ENCODE assay signal across 8 cellular contexts in the genomic region with DNA sequence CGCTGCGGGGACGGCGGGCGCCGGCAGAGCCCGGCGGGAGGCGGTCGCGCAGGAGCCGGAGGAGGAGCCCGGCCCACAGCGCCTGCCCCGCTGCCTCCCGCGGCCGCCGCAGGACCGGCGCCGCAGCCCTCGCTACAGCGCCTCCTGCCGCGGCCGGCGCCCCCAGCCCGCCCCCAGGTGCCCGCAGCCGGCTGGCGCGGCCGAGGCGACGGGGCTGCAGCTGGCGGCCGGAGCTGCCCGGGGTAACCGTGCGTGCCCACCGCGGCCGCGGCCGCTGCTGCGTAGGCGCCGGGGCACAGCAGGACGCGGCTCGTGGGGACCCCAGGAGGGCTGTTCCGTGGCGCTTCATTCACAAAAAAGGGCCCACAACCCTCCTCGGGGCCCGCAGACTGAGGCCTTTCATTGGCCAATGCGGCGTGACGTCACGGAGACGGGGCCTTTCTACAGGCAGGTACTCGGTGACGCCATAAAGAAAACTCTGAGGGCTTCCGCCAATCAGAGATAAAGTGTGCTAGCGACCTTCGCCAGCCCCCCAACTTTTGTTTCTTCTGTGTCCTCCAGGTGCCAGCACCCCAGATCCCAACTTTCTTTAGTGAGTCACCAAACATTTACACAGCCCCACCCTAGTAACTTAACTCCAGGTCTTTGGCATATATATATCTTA. TPM values are rescaled to one million over a fixed set of nuclear protein-coding genes. Genes with fewer than 3 reads are reported as not detected.
DNase-seq lines count a peak whose midpoint lies in the region; ATAC-seq and TF ChIP-seq lines count a peak whose summit lies in the region.

A gene (minus strand): TSS at position 353 of the 664 bp plus-strand sequence. CDS start 465 bp downstream, outside the sequence.

- H3K4me1 Mint-ChIP-seq in activated T-cell treated with anti-CD3 and anti-CD28 coated beads, Interleukin-2, amount 50 U/mL, for 4 hours (ENCODE audit: low read depth) = peaks cover 4% of the 10 kb centered on the region

- TF ChIP-seq CTCF in HL-60 (IDR thresholded peaks at IDR 0.05; ENCODE audit: insufficient read depth, low read length) (no peak), OCI-LY3 (IDR thresholded peaks at IDR 0.05; ENCODE audit: low read depth, low read length) (no peak)

- H3K4me3 ChIP-seq in HL-60 (replicated peaks; ENCODE audit: insufficient read depth, low read length) (peak within 1 kb of the TSS; percentile 36), OCI-LY3 (ENCODE audit: low read length) (peak within 1 kb of the TSS; percentile 71), esophagus (ENCODE audit: low read depth in 1 of 2, low read length in 2 of 2) (peak within 1 kb of the TSS; percentile 68 to 85), mononuclear cell (ENCODE audit: low read length) (peak within 1 kb of the TSS; percentile 32)

- no peaks in the 10 kb centered on the region for H3K36me3 Mint-ChIP-seq in activated T-cell treated with anti-CD3 and anti-CD28 coated beads, Interleukin-2, amount 50 U/mL, for 4 hours (ENCODE audit: insufficient read depth)

- peak within 1 kb of the TSS; percentile 74 for H3K4me3 Mint-ChIP-seq in activated T-cell treated with anti-CD3 and anti-CD28 coated beads, Interleukin-2, amount 50 U/mL, for 4 hours

- DNase-seq in ELR (ENCODE audit: low read depth) (peak; percentile 88), HL-60 (ENCODE audit: low read depth in 1 of 2, low spot score in 1 of 2) (peak; percentile 5 to 54)
- DNase-seq in activated T-cell treated with anti-CD3 and anti-CD28 coated beads, Interleukin-2, amount 50 U/mL, for 4 hours = peak; percentile 72
- DNase-seq in stimulated activated CD8-positive, alpha-beta memory T cell treated with anti-CD3 and anti-CD28 coated beads, Interleukin-15, amount 100 ng/mL, for 4 hours (ENCODE audit: low read depth in 2 of 2) = peak; percentile 41 to 68

- no peaks in the 10 kb centered on the region for H4K20me1 ChIP-seq in OCI-LY3 (ENCODE audit: insufficient read depth, low read length)

- H3K27ac ChIP-seq in HL-60 (replicated peaks) = no peak within 1 kb of the TSS
- H3K27ac ChIP-seq in OCI-LY3 (ENCODE audit: low read length) = no peak within 1 kb of the TSS
- H3K27ac ChIP-seq in esophagus (ENCODE audit: low read depth in 2 of 2, low read length in 1 of 2) = peak within 1 kb of the TSS; percentile 70 to 84

- H3K36me3 ChIP-seq in OCI-LY3 (replicated peaks; ENCODE audit: low read depth, low read length) (no peaks in the 10 kb centered on the region), esophagus (ENCODE audit: control insufficient read depth in 2 of 2, insufficient read depth in 2 of 2, low read length in 1 of 2) (no peaks in the 10 kb centered on the region)

- H3K4me1 ChIP-seq in OCI-LY3 (ENCODE audit: low read length) (no peaks in the 10 kb centered on the region), esophagus (ENCODE audit: control insufficient read depth in 2 of 2, insufficient read depth in 2 of 2, low read length in 1 of 2) (no peaks in the 10 kb centered on the region), mononuclear cell (ENCODE audit: insufficient read depth, low read length) (peaks cover 6% of the 10 kb centered on the region)

- H3K79me2 ChIP-seq in OCI-LY3 (ENCODE audit: low read length) = no peaks in the 10 kb centered on the region

- WGBS in esophagus, 2 donors = 1% methylated on average over 50 to 66 of the region's 66 CpGs

- H3K27me3 ChIP-seq in HL-60 (ENCODE audit: insufficient read depth, poor library complexity, severe bottlenecking) = peaks cover 27% of the 10 kb centered on the region
- H3K27me3 ChIP-seq in OCI-LY3 (ENCODE audit: low read depth, low read length) = no peaks in the 10 kb centered on the region
- H3K27me3 ChIP-seq in esophagus (ENCODE audit: control insufficient read depth in 1 of 2, insufficient read depth in 2 of 2, low read length in 2 of 2) = no peaks in the 10 kb centered on the region
- H3K27me3 ChIP-seq in mononuclear cell (ENCODE audit: insufficient read depth, low read length) = peaks cover 56% of the 10 kb centered on the region

- peaks cover 59% of the 10 kb centered on the region for H3K27me3 Mint-ChIP-seq in activated T-cell treated with anti-CD3 and anti-CD28 coated beads, Interleukin-2, amount 50 U/mL, for 4 hours (ENCODE audit: low read depth)

- no peak within 1 kb of the TSS for H3K9ac ChIP-seq in OCI-LY3 (ENCODE audit: low read length)

- H3K9me3 ChIP-seq in OCI-LY3 (ENCODE audit: insufficient read depth, low read length) (no peaks in the 10 kb centered on the region), esophagus (ENCODE audit: control insufficient read depth in 2 of 2, insufficient read depth in 1 of 2, low read depth in 1 of 2, low read length in 1 of 2) (no peaks in the 10 kb centered on the region), mononuclear cell (ENCODE audit: low read depth, low read length) (no peaks in the 10 kb centered on the region)

- H3K4me2 ChIP-seq in OCI-LY3 (ENCODE audit: low read length) = peak within 1 kb of the TSS; percentile 3

- peak; percentile 89 to 91 for ATAC-seq in activated T-cell treated with anti-CD3 and anti-CD28 coated beads, Interleukin-2, amount 50 U/mL, for 4 hours
- ATAC-seq in HG03139 (IDR thresholded peaks at IDR 0.05; ENCODE audit: unreplicated experiment) = no peak

- H3K9me3 Mint-ChIP-seq in activated T-cell treated with anti-CD3 and anti-CD28 coated beads, Interleukin-2, amount 50 U/mL, for 4 hours = no peaks in the 10 kb centered on the region

- peak within 1 kb of the TSS; percentile 24; the same call in 1 of the 2 replicates for H2AFZ ChIP-seq in OCI-LY3 (ENCODE audit: low read depth, low read length)

RNA-seq across cellular contexts. Expression of the gene that starts here (rescaled TPM):
- total RNA-seq in activated T-cell treated with anti-CD3 and anti-CD28 coated beads, Interleukin-2, amount 50 U/mL, for 4 hours = 1 to 10 TPM; 1.7 to 2.9 (median 2.5) TPM
- polyA plus RNA-seq in esophagus = 1 to 10 TPM; 1.8 to 2.1 TPM
- 7.6 TPM for total RNA-seq in mononuclear cell

Comparison
In these comparisons a context has a peak if more than half of its experiments do, and no peak if none do; other contexts are left out.
1. DNase-seq: peak in every context shown above with its lines; median percentile 88 in ELR; 72 in activated T-cell treated with anti-CD3 and anti-CD28 coated beads, Interleukin-2, amount 50 U/mL, for 4 hours; 54 in stimulated activated CD8-positive, alpha-beta memory T cell treated with anti-CD3 and anti-CD28 coated beads, Interleukin-15, amount 100 ng/mL, for 4 hours; 30 in HL-60.
2. H3K27ac ChIP-seq: peak in esophagus (2 of 2); none in HL-60 (single experiment) and OCI-LY3 (single experiment).
3. Peak in every context shown above with its lines, with median percentiles within 50 percentile points of each other: H3K4me3 ChIP-seq.